Comparison of ENCODE assay signal across 8 cellular contexts in the genomic region with DNA sequence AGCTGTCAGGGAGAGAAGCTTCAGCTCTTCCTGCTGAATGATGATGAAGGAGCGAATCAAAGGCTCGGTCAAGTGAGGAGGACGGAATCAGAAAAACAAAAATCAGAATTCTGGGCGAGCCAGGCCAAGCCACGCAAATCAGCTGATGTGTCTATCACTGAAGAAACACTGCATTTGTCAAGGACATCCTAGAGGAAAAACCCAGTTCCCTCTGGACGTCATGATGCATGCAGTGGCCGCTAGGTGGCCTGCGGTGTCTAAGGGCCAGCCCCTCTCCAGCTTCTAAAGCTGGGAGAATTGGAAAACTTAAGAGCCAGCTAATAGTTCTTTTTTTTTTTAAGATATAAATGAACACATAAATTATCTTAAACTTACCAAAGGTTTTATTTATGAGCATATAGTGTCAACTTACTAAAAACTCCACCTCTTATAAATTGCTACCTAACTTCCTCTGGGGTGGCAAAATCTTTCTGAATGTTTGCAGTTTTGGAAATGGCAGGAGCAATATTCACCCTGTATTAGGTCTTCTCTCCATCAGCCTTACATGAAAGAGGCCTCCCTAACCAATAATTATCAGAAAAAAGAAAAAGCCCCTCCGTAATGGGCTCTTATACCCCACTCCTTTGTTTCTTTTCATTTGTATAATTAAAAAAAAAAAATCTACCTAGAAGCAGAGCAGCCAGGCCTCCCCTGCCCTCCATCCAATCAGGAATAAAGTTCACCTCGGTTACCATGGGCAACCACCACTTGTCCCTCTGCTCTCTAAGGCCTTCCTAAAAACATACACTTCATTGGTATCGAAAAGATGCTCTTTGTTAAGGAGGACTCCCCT.
DNase-seq lines count a peak whose midpoint lies in the region; ATAC-seq, FAIRE-seq and TF ChIP-seq lines count a peak whose summit lies in the region.

No MANE protein-coding gene starts in this region.

- no peaks in the 10 kb centered on the region for H3K9me3 ChIP-seq in BE2C
- no peaks in the 10 kb centered on the region for H3K9me3 ChIP-seq in thoracic aorta

- H3K36me3 ChIP-seq in BE2C = no peaks in the 10 kb centered on the region
- no peaks in the 10 kb centered on the region for H3K36me3 ChIP-seq in brain microvascular endothelial cell (replicated peaks)
- no peaks in the 10 kb centered on the region for H3K36me3 ChIP-seq in thoracic aorta

- ATAC-seq in GM19023 (IDR thresholded peaks at IDR 0.05; ENCODE audit: unreplicated experiment) = peak; percentile 78
- ATAC-seq in thoracic aorta (ENCODE audit: insufficient number of reproducible peaks, low FRiP score, low read depth) = peak; percentile 34

- H3K4me1 ChIP-seq in BE2C (no peaks in the 10 kb centered on the region), thoracic aorta (ENCODE audit: control insufficient read depth in 1 of 2, low read depth in 2 of 2) (no peaks in the 10 kb centered on the region)

- no peaks in the 10 kb centered on the region for H3K27me3 ChIP-seq in BE2C
- no peaks in the 10 kb centered on the region for H3K27me3 ChIP-seq in brain microvascular endothelial cell (replicated peaks)
- no peaks in the 10 kb centered on the region for H3K27me3 ChIP-seq in thoracic aorta (replicated peaks; ENCODE audit: insufficient read depth)

- DNase-seq in BE2C (peak; percentile 56), NCI-H146 treated with DMSO at 0.1 percent for 48 hours (lab: John Stamatoyannopoulos, UW; ENCODE audit: unreplicated experiment) (peak; percentile 85), brain microvascular endothelial cell (peak; percentile 46), thoracic aorta (ENCODE audit: low spot score) (no peak), GOT3 (lab: John Stamatoyannopoulos, UW) (no peak)
- no peak for DNase-seq in stimulated activated naive CD4-positive, alpha-beta T cell treated with Interleukin-2 at 50 U/mL for 16 hours (lab: John Stamatoyannopoulos, UW)

- H3K27ac ChIP-seq in brain microvascular endothelial cell (no peak overlapping the region), thoracic aorta (no peak overlapping the region)

- peak; percentile 90 for FAIRE-seq in islet of Langerhans (lab: Jason Lieb, UNC)

- in situ Hi-C loops in brain microvascular endothelial cell (cut with HindIII; ENCODE audit: low pct_ligation_motif_present, low sequenced_read_pairs) = no loop called here

- TF ChIP-seq CTCF in BE2C (IDR thresholded peaks at IDR 0.05; ENCODE audit: low read depth, low read length) (peak; percentile 87), brain microvascular endothelial cell (IDR thresholded peaks at IDR 0.05; ENCODE audit: low read depth, low read length, missing control alignments) (peak; percentile 96), thoracic aorta (IDR thresholded peaks at IDR 0.05) (peak; percentile 62)

- no peak overlapping the region for H3K4me3 ChIP-seq in BE2C (ENCODE audit: low read depth, low read length)
- H3K4me3 ChIP-seq in brain microvascular endothelial cell (ENCODE audit: low read depth, low read length) = no peak overlapping the region
- no peak overlapping the region for H3K4me3 ChIP-seq in thoracic aorta

Comparison
In these comparisons a context has a peak if more than half of its experiments do, and no peak if none do; other contexts are left out.
1. DNase-seq: peak in BE2C (single experiment), NCI-H146 treated with DMSO at 0.1 percent for 48 hours (single experiment) and brain microvascular endothelial cell (single experiment); none in thoracic aorta (single experiment), stimulated activated naive CD4-positive, alpha-beta T cell treated with Interleukin-2 at 50 U/mL for 16 hours (single experiment) and GOT3 (single experiment).
2. Peak in every context shown above with its lines, with median percentiles within 50 percentile points of each other: CTCF ChIP-seq.